Comparison of ENCODE assay signal across 8 cellular contexts in genomic region chr7:149196151-149196704, GRCh38. TPM values are rescaled to one million over a fixed set of nuclear protein-coding genes. Genes with fewer than 3 reads are reported as not detected.
DNase-seq lines count a peak whose midpoint lies in the region; ATAC-seq lines count a peak whose summit lies in the region.

No MANE protein-coding gene starts in this region.

- peak overlapping the region; percentile 90 to 99 for H3K27ac Mint-ChIP-seq in activated naive CD4-positive, alpha-beta T cell treated with anti-CD3 and anti-CD28 coated beads, Interleukin-2, amount 50 U/mL, for 72 hours

- ATAC-seq in activated naive CD4-positive, alpha-beta T cell treated with anti-CD3 and anti-CD28 coated beads, Interleukin-2, amount 50 U/mL, for 72 hours, result peak; percentile 3 to 13

- H3K36me3 Mint-ChIP-seq in activated naive CD4-positive, alpha-beta T cell treated with anti-CD3 and anti-CD28 coated beads, Interleukin-2, amount 50 U/mL, for 72 hours, result peaks cover 45 to 50% of the 10 kb centered on the region in 2 donors

- DNase-seq in activated naive CD4-positive, alpha-beta T cell treated with Interleukin-2 at 50 U/mL for 16 hours, result peak; percentile 22
- DNase-seq in activated naive CD4-positive, alpha-beta T cell (lab: John Stamatoyannopoulos, UW), result no peak
- DNase-seq in HuH-7 (ENCODE audit: low spot score) (peak; percentile 30), islet precursor cell (peak; percentile 60), NCI-H1694 treated with DMSO at 0.1 percent for 48 hours (lab: John Stamatoyannopoulos, UW) (no peak), NCI-H446 treated with DMSO at 0.1 percent for 48 hours (lab: John Stamatoyannopoulos, UW) (no peak)
- DNase-seq in activated naive CD4-positive, alpha-beta T cell treated with anti-CD3 and anti-CD28 coated beads, Interleukin-2, amount 50 U/mL, for 72 hours (ENCODE audit: low spot score in 2 of 2), result peak in 1 of 2 donors; percentile 16
- peak; percentile 40 for DNase-seq in stimulated activated CD8-positive, alpha-beta memory T cell treated with anti-CD3 and anti-CD28 coated beads, Interleukin-4, amount 100 ng/mL, for 48 hours

- no peaks in the 10 kb centered on the region for H3K9me3 Mint-ChIP-seq in activated naive CD4-positive, alpha-beta T cell treated with anti-CD3 and anti-CD28 coated beads, Interleukin-2, amount 50 U/mL, for 72 hours

RNA-seq across cellular contexts. Expression of gene ZNF282, which starts 0.9 kb away (rescaled TPM):
- total RNA-seq in activated naive CD4-positive, alpha-beta T cell treated with anti-CD3 and anti-CD28 coated beads, Interleukin-2, amount 50 U/mL, for 72 hours, result 10 to 100 TPM; 23.5 to 35.6 TPM

RNA-seq across cellular contexts. Expression of gene ZNF212, which starts 43.2 kb away (rescaled TPM):
- 10 to 100 TPM; 12.1 to 13.3 TPM for total RNA-seq in activated naive CD4-positive, alpha-beta T cell treated with anti-CD3 and anti-CD28 coated beads, Interleukin-2, amount 50 U/mL, for 72 hours

RNA-seq across cellular contexts. Expression of gene ZNF398, which starts 49.0 kb away (rescaled TPM):
- total RNA-seq in activated naive CD4-positive, alpha-beta T cell treated with anti-CD3 and anti-CD28 coated beads, Interleukin-2, amount 50 U/mL, for 72 hours, result 1 to 10 TPM; 6.6 to 8.7 TPM

Comparison
In these comparisons a context has a peak if more than half of its experiments do, and no peak if none do; other contexts are left out.
1. DNase-seq: peak in activated naive CD4-positive, alpha-beta T cell treated with Interleukin-2 at 50 U/mL for 16 hours (single experiment), HuH-7 (single experiment), islet precursor cell (single experiment) and stimulated activated CD8-positive, alpha-beta memory T cell treated with anti-CD3 and anti-CD28 coated beads, Interleukin-4, amount 100 ng/mL, for 48 hours (single experiment); none in activated naive CD4-positive, alpha-beta T cell (0 of 4), NCI-H1694 treated with DMSO at 0.1 percent for 48 hours (single experiment) and NCI-H446 treated with DMSO at 0.1 percent for 48 hours (single experiment).